Comparison of ENCODE assay signal across 9 cellular contexts in genomic region chr11:75346912-75347647, GRCh38. TPM values are rescaled to one million over a fixed set of nuclear protein-coding genes. Genes with fewer than 3 reads are reported as not detected.
DNase-seq lines count a peak whose midpoint lies in the region; ATAC-seq and TF ChIP-seq lines count a peak whose summit lies in the region.
"Had no signal": no experiment of that assay in that cellular context is flagged by ENCODE, and none has a peak within 500 bp of the region (broad histone marks: within the 10 kb centered on the region; RNA-seq: fewer than 3 reads in every experiment).

No MANE protein-coding gene starts in this region.

- H3K9ac ChIP-seq in DND-41 (ENCODE audit: low read depth, low read length) = no peak overlapping the region
- no peak overlapping the region for H3K9ac ChIP-seq in SK-N-MC (ENCODE audit: insufficient read length)

- 0 out of 2 replicates have a peak, but pooled peaks cover 2% of the 10 kb centered on the region for H4K20me1 ChIP-seq in DND-41 (ENCODE audit: insufficient read depth, low read length)

- H3K4me1 ChIP-seq in DND-41 (ENCODE audit: insufficient read depth, low read length) (peaks cover 76% of the 10 kb centered on the region), sigmoid colon (peaks cover 0 to 95% (median 93%) of the 10 kb centered on the region in 4 donors)

- 72 to 76% methylated on average over 11 of the region's 11 CpGs for WGBS in sigmoid colon, 2 donors

- H3K4me3 ChIP-seq in DND-41 (ENCODE audit: low read depth in 1 of 2, low read length in 2 of 2) = no peak overlapping the region
- no peak overlapping the region for H3K4me3 ChIP-seq in SK-N-MC
- no peak overlapping the region for H3K4me3 ChIP-seq in foreskin fibroblast (ENCODE audit: low read depth in 1 of 2, low read length in 2 of 2)
- no peak overlapping the region for H3K4me3 ChIP-seq in sigmoid colon

- H3K27me3 ChIP-seq in DND-41 (ENCODE audit: insufficient read depth, low read length, poor library complexity) = no peaks in the 10 kb centered on the region
- no peaks in the 10 kb centered on the region for H3K27me3 ChIP-seq in sigmoid colon

- H3K27ac ChIP-seq in DND-41 (ENCODE audit: low read length) (peak overlapping the region; percentile 30; the same call in 1 of the 2 replicates), SK-N-MC (0 out of 2 replicates have a peak overlapping the region, but pooled peaks have one; percentile 68), sigmoid colon (peak overlapping the region; percentile 97 to 98 (median 97))

- DNase-seq in DND-41 = no peak
- no peak for DNase-seq in SK-N-MC (ENCODE audit: low read depth, low spot score)
- DNase-seq in foreskin fibroblast = peak; percentile 54 to 58
- peak; percentile 82 for DNase-seq in sigmoid colon
- no peak for DNase-seq in stimulated activated CD4-positive, alpha-beta T cell treated with anti-CD3 and anti-CD28 coated beads, Interleukin-1b, Interleukin-23, amount 100 ng/mL, for 48 hours
- DNase-seq: stimulated activated naive CD8-positive, alpha-beta T cell treated with anti-CD3 and anti-CD28 coated beads, Interleukin-15, amount 100 ng/mL, for 72 hours had no signal

- no peak for TF ChIP-seq EP300 in sigmoid colon (IDR thresholded peaks at IDR 0.05)

- no peak overlapping the region for H2AFZ ChIP-seq in DND-41 (ENCODE audit: low read depth, low read length)

- peaks cover 72% of the 10 kb centered on the region for H3K79me2 ChIP-seq in DND-41 (ENCODE audit: insufficient read depth, low read length)

- no peak for TF ChIP-seq CTCF in DND-41 (IDR thresholded peaks at IDR 0.05; ENCODE audit: borderline replicate concordance, extremely low read depth, low read length, poor library complexity, severe bottlenecking)
- no peak for TF ChIP-seq CTCF in foreskin fibroblast (IDR thresholded peaks at IDR 0.05; ENCODE audit: low read depth, low read length)
- TF ChIP-seq CTCF in sigmoid colon (IDR thresholded peaks at IDR 0.05) = no peak

- intact Hi-C loops in sigmoid colon (cut with DNase I) = no loop called here

- TF ChIP-seq POLR2A in sigmoid colon (IDR thresholded peaks at IDR 0.05) = no peak

- no peaks in the 10 kb centered on the region; the same call in 1 of the 2 replicates for H3K36me3 ChIP-seq in DND-41 (ENCODE audit: insufficient read depth, low read length)
- H3K36me3 ChIP-seq in SK-N-MC (ENCODE audit: insufficient read depth, low read length) = no peaks in the 10 kb centered on the region
- no peaks in the 10 kb centered on the region for H3K36me3 ChIP-seq in sigmoid colon

- H3K9me3 ChIP-seq in DND-41 (ENCODE audit: insufficient read depth, low read length, severe bottlenecking) (no peaks in the 10 kb centered on the region), SK-N-MC (ENCODE audit: low read depth, low read length) (no peaks in the 10 kb centered on the region), sigmoid colon (no peaks in the 10 kb centered on the region)

- H3K4me2 ChIP-seq in DND-41 (ENCODE audit: insufficient read depth, low read length) = no peak overlapping the region

- ATAC-seq in DND-41 (ENCODE audit: insufficient read depth, low read depth) = no peak
- no peak for ATAC-seq in GM21360 (IDR thresholded peaks at IDR 0.05; ENCODE audit: unreplicated experiment)
- ATAC-seq in HG03045 (IDR thresholded peaks at IDR 0.05; ENCODE audit: unreplicated experiment) = no peak
- no peak for ATAC-seq in HG02973 (IDR thresholded peaks at IDR 0.05; ENCODE audit: unreplicated experiment)
- ATAC-seq: stimulated activated naive CD8-positive, alpha-beta T cell treated with anti-CD3 and anti-CD28 coated beads, Interleukin-15, amount 100 ng/mL, for 72 hours had no signal

RNA-seq across cellular contexts. Expression of gene ARRB1, which starts 4.4 kb away (rescaled TPM):
- 10 to 100 TPM; 38.5 to 96.7 (median 55.2) TPM for total RNA-seq in sigmoid colon
- 10 to 100 TPM; 24.0 to 45.6 (median 32.4) TPM for polyA plus RNA-seq in sigmoid colon

RNA-seq across cellular contexts. Expression of gene RPS3, which starts 52.2 kb away (rescaled TPM):
- 1,000 to 10,000 TPM in 3 of 4 donors, 100 to 1,000 TPM in 1; 967 to 2,377 (median 1,713) TPM for total RNA-seq in sigmoid colon
- 1,000 to 10,000 TPM; 2,814 to 4,083 (median 3,267) TPM for polyA plus RNA-seq in sigmoid colon

Comparison
In these comparisons a context has a peak if more than half of its experiments do, and no peak if none do; other contexts are left out.
1. DNase-seq: peak in foreskin fibroblast (2 of 2) and sigmoid colon (single experiment); none in DND-41 (single experiment), SK-N-MC (single experiment) and stimulated activated CD4-positive, alpha-beta T cell treated with anti-CD3 and anti-CD28 coated beads, Interleukin-1b, Interleukin-23, amount 100 ng/mL, for 48 hours (single experiment).
2. H3K27ac ChIP-seq: peak in every context shown above with its lines; median percentile 97 in sigmoid colon; 68 in SK-N-MC; 30 in DND-41.